In genomic region chr1:93729502-93729901, GRCh38 we compare ENCODE assay signal across 13 cellular contexts. TPM values are rescaled to one million over a fixed set of nuclear protein-coding genes. Genes with fewer than 3 reads are reported as not detected.
A peak's percentile ranks its signal among the peaks of the same experiment; 100 is the strongest.
DNase-seq lines count a peak whose midpoint lies in the region; ATAC-seq and TF ChIP-seq lines count a peak whose summit lies in the region.
"Had no signal": no experiment of that assay in that cellular context is flagged by ENCODE, and none has a peak within 500 bp of the region (broad histone marks: within the 10 kb centered on the region; RNA-seq: fewer than 3 reads in every experiment).

No MANE protein-coding gene starts in this region.

- WGBS in body of pancreas, 2 donors = 65 to 79% methylated on average over 4 of the region's 4 CpGs

- no peak overlapping the region for H3K4me3 ChIP-seq in body of pancreas
- H3K4me3 ChIP-seq: coronary artery, lung had no signal

- H3K27ac ChIP-seq in layer of hippocampus (ENCODE audit: low read depth, low read length) (peak overlapping the region; percentile 24), body of pancreas (no peak overlapping the region)
- H3K27ac ChIP-seq: coronary artery had no signal

- H3K9me3 ChIP-seq in body of pancreas = no peaks in the 10 kb centered on the region

- H3K4me1 ChIP-seq in body of pancreas = no peaks in the 10 kb centered on the region

- no peaks in the 10 kb centered on the region for H3K36me3 ChIP-seq in body of pancreas (replicated peaks in 1 of 2; ENCODE audit: insufficient read depth in 1 of 2, low read depth in 2 of 2)

- peak; percentile 75 for ATAC-seq in GM18502 (IDR thresholded peaks at IDR 0.05; ENCODE audit: poor library complexity, unreplicated experiment)
- peak; percentile 66 for ATAC-seq in GM19351 (IDR thresholded peaks at IDR 0.05; ENCODE audit: unreplicated experiment)
- peak; percentile 61 for ATAC-seq in HG03045 (IDR thresholded peaks at IDR 0.05; ENCODE audit: unreplicated experiment)
- ATAC-seq in body of pancreas = no peak

- no peak for DNase-seq in stimulated activated CD4-positive, alpha-beta T cell treated with anti-CD3 and anti-CD28 coated beads, Interleukin-4, amount 100 ng/mL, for 24 hours
- DNase-seq in T-helper 1 cell = no peak
- no peak for DNase-seq in body of pancreas
- DNase-seq: activated CD4-positive, alpha-beta T cell treated with anti-CD3 and anti-CD28 coated beads for 1 hour; DMS53; NCI-H1092; SIG-M5 had no signal

- intact Hi-C loops in body of pancreas (cut with DNase I) = no loop called here

- no peaks in the 10 kb centered on the region for H3K27me3 ChIP-seq in layer of hippocampus (ENCODE audit: control insufficient read depth, insufficient read depth, low read length)
- no peaks in the 10 kb centered on the region for H3K27me3 ChIP-seq in body of pancreas

- no peak for TF ChIP-seq POLR2A in body of pancreas (IDR thresholded peaks at IDR 0.05)

- no peak for TF ChIP-seq CTCF in body of pancreas (IDR thresholded peaks at IDR 0.05)

RNA-seq across cellular contexts. Expression of gene BCAR3, which starts 47.9 kb away (rescaled TPM):
- 10 to 100 TPM in 1 of 2 donors, 1 to 10 TPM in 1; 7.9 to 10.9 TPM for total RNA-seq in body of pancreas
